In the genomic region with DNA sequence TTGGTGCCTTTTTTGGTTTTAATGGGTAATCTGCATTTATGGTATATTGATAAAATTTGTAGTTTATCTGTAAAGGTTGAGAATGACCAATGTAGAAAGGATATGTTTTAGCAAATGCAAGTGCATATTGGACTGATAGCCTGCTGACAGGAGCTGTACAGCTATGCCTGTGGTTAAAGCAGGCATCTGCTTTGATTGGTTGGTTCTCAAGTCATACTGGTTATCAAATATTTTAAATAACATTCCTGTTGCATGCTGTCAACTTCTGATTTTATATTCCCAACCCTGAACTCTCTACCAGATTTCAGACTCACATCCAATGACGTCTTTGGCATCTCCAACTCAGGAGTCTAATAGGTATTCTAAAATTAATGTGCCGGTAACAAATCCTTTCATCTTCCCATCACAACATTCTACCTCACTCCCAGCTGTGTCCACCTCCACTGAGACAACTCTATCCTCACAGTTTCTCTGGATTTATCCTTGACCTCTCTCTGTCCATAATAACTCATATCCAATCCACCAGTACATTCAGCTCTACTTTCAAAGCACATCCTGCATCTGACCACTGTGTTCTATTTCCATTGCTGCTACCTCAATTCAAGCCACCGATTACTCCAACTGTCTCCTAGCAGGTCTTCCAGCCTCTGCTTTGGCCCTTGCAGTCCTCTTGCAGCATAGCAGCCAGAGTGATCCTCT, we compare ENCODE assay signal across 8 cellular contexts.
DNase-seq lines count a peak whose midpoint lies in the region; ATAC-seq and TF ChIP-seq lines count a peak whose summit lies in the region.

No MANE protein-coding gene starts in this region.

- DNase-seq in AG04450 (ENCODE audit: low read depth, low spot score) = peak; percentile 49
- DNase-seq in T-cell = no peak
- DNase-seq in left ventricle myocardium superior = no peak
- DNase-seq in nucleus accumbens (lab: John Stamatoyannopoulos, UW) = no peak
- no peak for DNase-seq in NCI-H2196 (lab: John Stamatoyannopoulos, UW; ENCODE audit: unreplicated experiment)
- no peak for DNase-seq in SHP77 treated with DMSO at 0.1 percent for 48 hours (lab: John Stamatoyannopoulos, UW)

- CTCF ChIA-PET in AG04450 (lab: Charles Lee) (interaction anchor here (1.0 to 1.4 kb wide), 2 partner anchors 88 to 241 kb away, joined by 3 to 4 read pairs; no protein-coding TSS in a partner anchor), T-cell (lab: Charles Lee) (interaction anchor here (1.4 to 3.2 kb wide), 3 partner anchors 42 to 263 kb away, joined by 3 to 19 read pairs (median 9); no protein-coding TSS in a partner anchor)

- H3K27ac ChIP-seq in AG04450 (ENCODE audit: low read depth, low read length) = no peak overlapping the region

- H3K9me3 ChIP-seq in AG04450 (ENCODE audit: control insufficient read depth, insufficient read depth, low read length) = no peaks in the 10 kb centered on the region

- POLR2A ChIA-PET in AG04450 (lab: Yijun Ruan, JAX) (no interaction called here), T-cell (lab: Charles Lee) (no interaction called here)

- H3K27ac Mint-ChIP-seq in T-cell = peak overlapping the region; percentile 86 to 95

- no peaks in the 10 kb centered on the region for H3K9me3 Mint-ChIP-seq in T-cell

- peak overlapping the region in 1 of 3 donors; percentile 45 for H3K4me3 Mint-ChIP-seq in T-cell

- intact Hi-C loops in left ventricle myocardium superior (cut with micrococcal nuclease) = no loop called here

- peaks cover 47 to 58% (median 55%) of the 10 kb centered on the region in 3 donors for H3K4me1 Mint-ChIP-seq in T-cell

- ATAC-seq in GM19025 (IDR thresholded peaks at IDR 0.05; ENCODE audit: low read depth, unreplicated experiment) (peak; percentile 4), T-cell (replicated peaks in 1 of 4) (peak in 1 of 4 experiments; percentile 4), left ventricle myocardium superior (peak; percentile 83), HG03025 (IDR thresholded peaks at IDR 0.05; ENCODE audit: low FRiP score, unreplicated experiment) (no peak)

- peaks cover 5% of the 10 kb centered on the region for H3K36me3 Mint-ChIP-seq in T-cell

- H3K27me3 Mint-ChIP-seq in T-cell = no peaks in the 10 kb centered on the region

- H3K4me3 ChIP-seq in AG04450 (ENCODE audit: low read depth, low read length) = no peak overlapping the region

- no peaks in the 10 kb centered on the region for H3K27me3 ChIP-seq in AG04450 (ENCODE audit: control insufficient read depth, insufficient read depth, low read length)

- no peak for TF ChIP-seq CTCF in AG04450 (IDR thresholded peaks at IDR 0.05; ENCODE audit: low read depth, low read length)
